Comparison of ENCODE assay signal across 9 cellular contexts in the genomic region with DNA sequence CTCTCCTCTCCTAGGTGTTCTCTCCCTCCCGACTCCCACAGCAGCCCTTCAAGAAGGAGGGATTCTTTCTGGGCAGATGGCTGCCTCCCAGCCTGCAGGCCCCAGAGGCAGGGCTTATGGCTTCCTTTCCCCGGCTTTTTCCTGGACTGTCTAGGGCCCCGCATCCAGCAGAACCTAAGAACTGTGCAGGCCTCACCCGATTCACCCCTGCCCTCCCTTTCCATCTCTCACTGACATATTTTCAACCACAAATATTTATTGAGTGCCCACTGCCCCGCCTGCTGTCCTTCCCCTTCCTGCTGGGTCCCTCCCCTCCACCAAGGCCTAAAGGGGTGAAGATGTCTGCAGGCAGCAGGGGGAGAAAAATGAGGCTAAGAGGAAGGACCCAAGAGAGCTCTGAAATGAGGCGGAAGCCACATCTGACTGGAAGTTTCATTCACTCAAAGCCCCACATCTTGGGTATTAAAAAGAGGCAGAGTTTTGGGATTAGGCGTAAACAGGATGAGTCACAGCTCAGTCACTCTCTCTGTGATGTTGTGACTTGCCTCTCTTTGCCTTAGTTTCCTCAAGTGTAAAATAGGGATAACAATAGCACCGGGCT. TPM values are rescaled to one million over a fixed set of nuclear protein-coding genes. Genes with fewer than 3 reads are reported as not detected.
DNase-seq lines count a peak whose midpoint lies in the region; ATAC-seq and TF ChIP-seq lines count a peak whose summit lies in the region.
"Had no signal": no experiment of that assay in that cellular context is flagged by ENCODE, and none has a peak within 500 bp of the region (broad histone marks: within the 10 kb centered on the region; RNA-seq: fewer than 3 reads in every experiment).

No MANE protein-coding gene starts in this region.

- H3K9me3 ChIP-seq in iPS-18c (ENCODE audit: control insufficient read depth, insufficient read depth, low read length) (no peaks in the 10 kb centered on the region), tibial artery (no peaks in the 10 kb centered on the region)

- intact Hi-C loops in activated CD8-positive, alpha-beta T cell treated with anti-CD3 and anti-CD28 coated beads for 36 hours (cut with micrococcal nuclease) = no loop called here
- intact Hi-C loops in tibial artery (cut with DNase I; ENCODE audit: low total_unique reads) (no loop called here), head of caudate nucleus (cut with DNase I) (no loop called here)

- H3K27ac ChIP-seq in tibial artery = peak overlapping the region; percentile 54 to 62

- CTCF ChIA-PET in activated CD8-positive, alpha-beta T cell treated with anti-CD3 and anti-CD28 coated beads for 36 hours (lab: Charles Lee) = no interaction called here

- H3K4me3 ChIP-seq in iPS-18c (ENCODE audit: insufficient read depth, low read depth, low read length) (peak overlapping the region; percentile 75), tibial artery (no peak overlapping the region)

- H3K27ac Mint-ChIP-seq in activated CD8-positive, alpha-beta T cell treated with anti-CD3 and anti-CD28 coated beads for 36 hours = peak overlapping the region; percentile 81

- no peaks in the 10 kb centered on the region for H3K36me3 ChIP-seq in tibial artery

- H3K36me3 Mint-ChIP-seq in activated CD8-positive, alpha-beta T cell treated with anti-CD3 and anti-CD28 coated beads for 36 hours (ENCODE audit: low read depth) = no peaks in the 10 kb centered on the region
- H3K36me3 Mint-ChIP-seq: CD8-positive, alpha-beta memory T cell had no signal

- DNase-seq in SIG-M5 treated with dmso at 0.1 percent for 504 hours (lab: John Stamatoyannopoulos, UW; ENCODE audit: unreplicated experiment) (peak; percentile 75), SIG-M5 (lab: John Stamatoyannopoulos, UW) (no peak), NCI-H187 (lab: John Stamatoyannopoulos, UW) (peak; percentile 44 to 75), tibial artery (peak in 1 of 2 donors; percentile 48), head of caudate nucleus (no peak)
- peak; percentile 24 for DNase-seq in activated CD8-positive, alpha-beta T cell treated with anti-CD3 and anti-CD28 coated beads for 36 hours

- POLR2A ChIA-PET in activated CD8-positive, alpha-beta T cell treated with anti-CD3 and anti-CD28 coated beads for 36 hours (lab: Charles Lee) = interaction anchor here (1.2 to 1.9 kb wide), 2 partner anchors 10 to 37 kb away, joined by 4 read pairs; no protein-coding TSS in a partner anchor

- peaks cover 56% of the 10 kb centered on the region for H3K4me1 Mint-ChIP-seq in activated CD8-positive, alpha-beta T cell treated with anti-CD3 and anti-CD28 coated beads for 36 hours (ENCODE audit: low read depth)

- TF ChIP-seq CTCF in activated CD8-positive, alpha-beta T cell treated with anti-CD3 and anti-CD28 coated beads for 36 hours (IDR thresholded peaks at IDR 0.05) = no peak
- TF ChIP-seq CTCF in tibial artery (IDR thresholded peaks at IDR 0.05) = no peak

- ATAC-seq in activated CD8-positive, alpha-beta T cell treated with anti-CD3 and anti-CD28 coated beads for 36 hours = peak; percentile 37
- ATAC-seq in GM21367 (IDR thresholded peaks at IDR 0.05; ENCODE audit: unreplicated experiment) = no peak

- H3K4me3 Mint-ChIP-seq in activated CD8-positive, alpha-beta T cell treated with anti-CD3 and anti-CD28 coated beads for 36 hours = no peak overlapping the region
- H3K4me3 Mint-ChIP-seq: CD8-positive, alpha-beta memory T cell had no signal

- no peaks in the 10 kb centered on the region for H3K27me3 ChIP-seq in tibial artery

- no peaks in the 10 kb centered on the region for H3K9me3 Mint-ChIP-seq in activated CD8-positive, alpha-beta T cell treated with anti-CD3 and anti-CD28 coated beads for 36 hours
- H3K9me3 Mint-ChIP-seq: CD8-positive, alpha-beta memory T cell had no signal

- peaks cover 0 to 47% (median 28%) of the 10 kb centered on the region in 4 donors for H3K4me1 ChIP-seq in tibial artery

- no peaks in the 10 kb centered on the region for H3K27me3 Mint-ChIP-seq in activated CD8-positive, alpha-beta T cell treated with anti-CD3 and anti-CD28 coated beads for 36 hours

RNA-seq across cellular contexts. Expression of a gene that starts 2.9 kb away (rescaled TPM):
- 1 to 10 TPM; 2.3 to 3.8 TPM for total RNA-seq in activated CD8-positive, alpha-beta T cell treated with anti-CD3 and anti-CD28 coated beads for 36 hours

RNA-seq across cellular contexts. Expression of a gene that starts 11.5 kb away (rescaled TPM):
- 1 to 10 TPM; 1.5 to 1.6 TPM for total RNA-seq in activated CD8-positive, alpha-beta T cell treated with anti-CD3 and anti-CD28 coated beads for 36 hours

RNA-seq across cellular contexts. Expression of a gene that starts 30.6 kb away (rescaled TPM):
- total RNA-seq in activated CD8-positive, alpha-beta T cell treated with anti-CD3 and anti-CD28 coated beads for 36 hours = 10 to 100 TPM; 40.6 TPM

Comparison
In these comparisons a context has a peak if more than half of its experiments do, and no peak if none do; other contexts are left out.
1. DNase-seq: peak in SIG-M5 treated with dmso at 0.1 percent for 504 hours (single experiment), NCI-H187 (2 of 2) and activated CD8-positive, alpha-beta T cell treated with anti-CD3 and anti-CD28 coated beads for 36 hours (single experiment); none in SIG-M5 (single experiment) and head of caudate nucleus (0 of 42).